Comparison of ENCODE assay signal across 20 cellular contexts in the genomic region with DNA sequence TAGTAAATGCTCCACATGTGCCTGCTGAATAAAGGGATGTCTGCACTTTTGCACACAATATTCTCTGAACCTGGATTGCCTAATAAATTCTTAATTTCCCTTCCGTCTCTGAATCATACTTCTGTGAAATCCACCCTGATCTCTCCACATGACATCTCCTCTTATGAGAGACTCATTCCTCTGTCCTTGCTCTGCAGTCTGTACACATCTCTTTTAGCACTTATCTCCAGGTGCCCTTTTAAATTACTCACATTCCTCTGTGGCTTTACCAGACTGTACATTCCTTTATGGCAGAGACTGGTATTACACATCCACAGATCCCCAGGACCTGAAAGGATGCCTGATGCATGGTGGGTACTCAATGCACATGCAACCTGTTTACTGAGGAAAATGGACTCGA.
A peak's percentile ranks its signal among the peaks of the same experiment; 100 is the strongest.
DNase-seq lines count a peak whose midpoint lies in the region; ATAC-seq and TF ChIP-seq lines count a peak whose summit lies in the region.
"Had no signal": no experiment of that assay in that cellular context is flagged by ENCODE, and none has a peak within 500 bp of the region (broad histone marks: within the 10 kb centered on the region; RNA-seq: fewer than 3 reads in every experiment).

No MANE protein-coding gene starts in this region.

- no peaks in the 10 kb centered on the region for H3K27me3 ChIP-seq in mammary epithelial cell (ENCODE audit: insufficient read depth, low read length)
- no peaks in the 10 kb centered on the region for H3K27me3 ChIP-seq in breast epithelium
- H3K27me3 ChIP-seq in SK-N-SH (ENCODE audit: insufficient read depth) = no peaks in the 10 kb centered on the region
- no peaks in the 10 kb centered on the region for H3K27me3 ChIP-seq in foreskin keratinocyte
- H3K27me3 ChIP-seq: Peyer's patch, transverse colon had no signal

- H4K20me1 ChIP-seq in mammary epithelial cell (ENCODE audit: insufficient read depth, low read length) (no peaks in the 10 kb centered on the region), SK-N-SH (ENCODE audit: insufficient read depth) (no peaks in the 10 kb centered on the region)

- CTCF ChIA-PET in mammary epithelial cell (lab: Charles Lee; ENCODE audit: low non-redundant PET) = no interaction called here
- CTCF ChIA-PET in SK-N-SH (lab: Yijun Ruan, JAX) = interaction anchor here (1.0 kb wide), 1 partner anchor 84 kb away, joined by 3 read pairs; no protein-coding TSS in a partner anchor

- ATAC-seq in foreskin keratinocyte = peak; percentile 90
- no peak for ATAC-seq in T-helper 17 cell
- ATAC-seq in GM18511 (IDR thresholded peaks at IDR 0.05; ENCODE audit: unreplicated experiment) = no peak
- ATAC-seq: activated CD4-positive, CD25-positive, alpha-beta regulatory T cell treated with anti-CD3 and anti-CD28 coated beads, Interleukin-2, amount 50 U/mL, for 24 hours; natural killer cell had no signal

- dilution Hi-C loops in mammary epithelial cell (cut with HindIII; ENCODE audit: low sequenced_read_pairs) = no loop called here

- H3K36me3 Mint-ChIP-seq in T-helper 17 cell (ENCODE audit: low read depth) = no peaks in the 10 kb centered on the region
- H3K36me3 Mint-ChIP-seq: natural killer cell had no signal

- H3K27ac ChIP-seq in mammary epithelial cell (ENCODE audit: insufficient read depth, low read depth, low read length) (no peak overlapping the region), breast epithelium (no peak overlapping the region), SK-N-SH (ENCODE audit: low read depth in 2 of 2, low read length in 1 of 2) (peak overlapping the region; percentile 70 to 87; a peak in 3 of 4 replicates), foreskin keratinocyte (no peak overlapping the region)
- H3K27ac ChIP-seq: coronary artery, left ventricle myocardium inferior, Peyer's patch, transverse colon had no signal

- H3K9ac ChIP-seq in mammary epithelial cell (ENCODE audit: insufficient read depth, low read length) (no peak overlapping the region), SK-N-SH (peak overlapping the region; percentile 45; the same call in 1 of the 2 replicates)

- DNase-seq in mammary epithelial cell (peak; percentile 5), breast epithelium (ENCODE audit: low spot score in 2 of 2) (no peak), SK-N-SH (no peak), foreskin keratinocyte (peak; percentile 55 to 88), mucosa of gallbladder (ENCODE audit: low spot score) (no peak), T-helper 17 cell (no peak), NCI-H446 (lab: John Stamatoyannopoulos, UW) (no peak)
- DNase-seq: activated T-cell treated with anti-CD3 and anti-CD28 coated beads for 4 hours; erythroblast; natural killer cell; NCI-H526; Peyer's patch; retina; stimulated activated CD4-positive, alpha-beta T cell treated with anti-CD3 and anti-CD28 coated beads, Interleukin-4, amount 100 ng/mL, for 1 hour; T-helper 1 cell; transverse colon had no signal

- H3K27me3 Mint-ChIP-seq in T-helper 17 cell = no peaks in the 10 kb centered on the region

- 69% methylated on average over 2 of the region's 2 CpGs for WGBS in mammary epithelial cell (ENCODE audit: low coverage, missing lambda C conversion rate)
- 39% methylated on average over 2 of the region's 2 CpGs for WGBS in SK-N-SH (ENCODE audit: low lambda C conversion rate)

- H3K4me1 ChIP-seq in mammary epithelial cell (ENCODE audit: insufficient read depth, low read length) = no peaks in the 10 kb centered on the region
- H3K4me1 ChIP-seq in breast epithelium = no peaks in the 10 kb centered on the region
- peaks cover 14 to 31% of the 10 kb centered on the region in 2 experiments for H3K4me1 ChIP-seq in SK-N-SH (ENCODE audit: control insufficient read depth in 1 of 2, insufficient read depth in 2 of 2, low read depth in 1 of 2, low read length in 1 of 2)
- no peaks in the 10 kb centered on the region for H3K4me1 ChIP-seq in foreskin keratinocyte
- H3K4me1 ChIP-seq: Peyer's patch, transverse colon had no signal

- H3F3A ChIP-seq in SK-N-SH (replicated peaks; ENCODE audit: insufficient read depth) = peaks cover 34% of the 10 kb centered on the region

- H3K9me3 ChIP-seq in mammary epithelial cell (replicated peaks; ENCODE audit: insufficient read depth, low read length) (no peaks in the 10 kb centered on the region), breast epithelium (no peaks in the 10 kb centered on the region), SK-N-SH (no peaks in the 10 kb centered on the region), T-helper 17 cell (ENCODE audit: control insufficient read depth, low read length, poor library complexity, severe bottlenecking) (peaks cover 2% of the 10 kb centered on the region)
- H3K9me3 ChIP-seq: Peyer's patch, transverse colon had no signal

- H2AFZ ChIP-seq in mammary epithelial cell (ENCODE audit: low read depth, low read length) (no peak overlapping the region), SK-N-SH (ENCODE audit: low read depth) (peak overlapping the region; percentile 83; the same call in 1 of the 2 replicates)

- peak; percentile 20 to 93; a peak in 3 of 4 replicates for TF ChIP-seq EP300 in SK-N-SH (IDR thresholded peaks at IDR 0.05; ENCODE audit: borderline replicate concordance in 1 of 2, low read depth in 1 of 2, low read length in 1 of 2)

- no TSS peak for BruUV-seq in mammary epithelial cell (replicated peaks; lab: Mats Ljungman, UMichigan)

- no peaks in the 10 kb centered on the region for H3K9me2 ChIP-seq in SK-N-SH

- no peaks in the 10 kb centered on the region for H3K4me1 Mint-ChIP-seq in T-helper 17 cell
- H3K4me1 Mint-ChIP-seq: natural killer cell had no signal

- no peak overlapping the region for H3K4me2 ChIP-seq in mammary epithelial cell (ENCODE audit: insufficient read depth, low read depth, low read length)
- peak overlapping the region; percentile 60 for H3K4me2 ChIP-seq in SK-N-SH

- no peak for TF ChIP-seq RAD21 in SK-N-SH (IDR thresholded peaks at IDR 0.05; ENCODE audit: low read length)

- TF ChIP-seq CTCF in mammary epithelial cell (conservative IDR thresholded peaks at IDR 0.05 in 1 of 2, IDR thresholded peaks at IDR 0.05 in 1 of 2; ENCODE audit: extremely low read depth in 1 of 2, insufficient read depth in 1 of 2, low read depth in 1 of 2, low read length in 2 of 2) (no peak), breast epithelium (IDR thresholded peaks at IDR 0.05) (no peak), SK-N-SH (IDR thresholded peaks at IDR 0.05) (peak; percentile 21; the same call in 1 of the 2 replicates), foreskin keratinocyte (conservative IDR thresholded peaks at IDR 0.05) (no peak)

- no peak overlapping the region for H3K27ac Mint-ChIP-seq in T-helper 17 cell
- H3K27ac Mint-ChIP-seq: natural killer cell had no signal

- no peak overlapping the region for H3K4me3 Mint-ChIP-seq in T-helper 17 cell
- H3K4me3 Mint-ChIP-seq: natural killer cell had no signal

- no peak for TF ChIP-seq POLR2A in breast epithelium (IDR thresholded peaks at IDR 0.05)

- no peaks in the 10 kb centered on the region for H3K79me2 ChIP-seq in mammary epithelial cell (ENCODE audit: insufficient read depth, low read length)
- H3K79me2 ChIP-seq in SK-N-SH (ENCODE audit: insufficient read depth) = no peaks in the 10 kb centered on the region

- H3K36me3 ChIP-seq in mammary epithelial cell (ENCODE audit: insufficient read depth, low read length) (no peaks in the 10 kb centered on the region), breast epithelium (no peaks in the 10 kb centered on the region), SK-N-SH (replicated peaks in 1 of 2; ENCODE audit: control insufficient read depth in 1 of 2, insufficient read depth in 2 of 2, low read length in 1 of 2) (no peaks in the 10 kb centered on the region)
- H3K36me3 ChIP-seq: left ventricle myocardium inferior, Peyer's patch, transverse colon had no signal

- in situ Hi-C loops in mammary epithelial cell (cut with MboI; ENCODE audit: low sequenced_read_pairs in 2 of 2) = no loop called here

- H3K4me3 ChIP-seq in mammary epithelial cell (replicated peaks in 1 of 3; ENCODE audit: insufficient read depth in 1 of 3, low read depth in 2 of 3, low read length in 3 of 3) (no peak overlapping the region), breast epithelium (no peak overlapping the region), SK-N-SH (ENCODE audit: low read depth in 2 of 2, low read length in 1 of 2) (0 out of 4 replicates have a peak overlapping the region, but pooled peaks of 1 of the 2 experiments have one; percentile 0)
- H3K4me3 ChIP-seq: coronary artery, left ventricle myocardium inferior, Peyer's patch, transverse colon had no signal

- POLR2A ChIA-PET in SK-N-SH (lab: Yijun Ruan, JAX) = no interaction called here

- intact Hi-C loops in mammary epithelial cell (cut with micrococcal nuclease) = no loop called here
- intact Hi-C loops in breast epithelium (cut with DNase I; ENCODE audit: low total_unique reads) = no loop called here

TF ChIP-seq in SK-N-SH, 30 proteins besides CTCF, POLR2A, EP300 and RAD21 (continues in another document):
- TF ChIP-seq, protein P1, sequence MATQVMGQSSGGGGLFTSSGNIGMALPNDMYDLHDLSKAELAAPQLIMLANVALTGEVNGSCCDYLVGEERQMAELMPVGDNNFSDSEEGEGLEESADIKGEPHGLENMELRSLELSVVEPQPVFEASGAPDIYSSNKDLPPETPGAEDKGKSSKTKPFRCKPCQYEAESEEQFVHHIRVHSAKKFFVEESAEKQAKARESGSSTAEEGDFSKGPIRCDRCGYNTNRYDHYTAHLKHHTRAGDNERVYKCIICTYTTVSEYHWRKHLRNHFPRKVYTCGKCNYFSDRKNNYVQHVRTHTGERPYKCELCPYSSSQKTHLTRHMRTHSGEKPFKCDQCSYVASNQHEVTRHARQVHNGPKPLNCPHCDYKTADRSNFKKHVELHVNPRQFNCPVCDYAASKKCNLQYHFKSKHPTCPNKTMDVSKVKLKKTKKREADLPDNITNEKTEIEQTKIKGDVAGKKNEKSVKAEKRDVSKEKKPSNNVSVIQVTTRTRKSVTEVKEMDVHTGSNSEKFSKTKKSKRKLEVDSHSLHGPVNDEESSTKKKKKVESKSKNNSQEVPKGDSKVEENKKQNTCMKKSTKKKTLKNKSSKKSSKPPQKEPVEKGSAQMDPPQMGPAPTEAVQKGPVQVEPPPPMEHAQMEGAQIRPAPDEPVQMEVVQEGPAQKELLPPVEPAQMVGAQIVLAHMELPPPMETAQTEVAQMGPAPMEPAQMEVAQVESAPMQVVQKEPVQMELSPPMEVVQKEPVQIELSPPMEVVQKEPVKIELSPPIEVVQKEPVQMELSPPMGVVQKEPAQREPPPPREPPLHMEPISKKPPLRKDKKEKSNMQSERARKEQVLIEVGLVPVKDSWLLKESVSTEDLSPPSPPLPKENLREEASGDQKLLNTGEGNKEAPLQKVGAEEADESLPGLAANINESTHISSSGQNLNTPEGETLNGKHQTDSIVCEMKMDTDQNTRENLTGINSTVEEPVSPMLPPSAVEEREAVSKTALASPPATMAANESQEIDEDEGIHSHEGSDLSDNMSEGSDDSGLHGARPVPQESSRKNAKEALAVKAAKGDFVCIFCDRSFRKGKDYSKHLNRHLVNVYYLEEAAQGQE (IDR thresholded peaks at IDR 0.05; ENCODE audit: low read depth, low read length) = peak; percentile 51; the same call in 1 of the 2 replicates
- TF ChIP-seq NRF1 (IDR thresholded peaks at IDR 0.05; ENCODE audit: low read depth, low read length) (no peak), GABPA (IDR thresholded peaks at IDR 0.05; ENCODE audit: low read depth) (no peak)

Comparison
In these comparisons a context has a peak if more than half of its experiments do, and no peak if none do; other contexts are left out.
1. DNase-seq: peak in mammary epithelial cell (single experiment) and foreskin keratinocyte (2 of 2); none in breast epithelium (0 of 2), SK-N-SH (single experiment), mucosa of gallbladder (single experiment), T-helper 17 cell (0 of 3) and NCI-H446 (0 of 2).
2. H3K27ac ChIP-seq: peak in SK-N-SH (2 of 2); none in mammary epithelial cell (single experiment), breast epithelium (0 of 2) and foreskin keratinocyte (single experiment).